Comparison of ENCODE assay signal across 9 cellular contexts in the genomic region with DNA sequence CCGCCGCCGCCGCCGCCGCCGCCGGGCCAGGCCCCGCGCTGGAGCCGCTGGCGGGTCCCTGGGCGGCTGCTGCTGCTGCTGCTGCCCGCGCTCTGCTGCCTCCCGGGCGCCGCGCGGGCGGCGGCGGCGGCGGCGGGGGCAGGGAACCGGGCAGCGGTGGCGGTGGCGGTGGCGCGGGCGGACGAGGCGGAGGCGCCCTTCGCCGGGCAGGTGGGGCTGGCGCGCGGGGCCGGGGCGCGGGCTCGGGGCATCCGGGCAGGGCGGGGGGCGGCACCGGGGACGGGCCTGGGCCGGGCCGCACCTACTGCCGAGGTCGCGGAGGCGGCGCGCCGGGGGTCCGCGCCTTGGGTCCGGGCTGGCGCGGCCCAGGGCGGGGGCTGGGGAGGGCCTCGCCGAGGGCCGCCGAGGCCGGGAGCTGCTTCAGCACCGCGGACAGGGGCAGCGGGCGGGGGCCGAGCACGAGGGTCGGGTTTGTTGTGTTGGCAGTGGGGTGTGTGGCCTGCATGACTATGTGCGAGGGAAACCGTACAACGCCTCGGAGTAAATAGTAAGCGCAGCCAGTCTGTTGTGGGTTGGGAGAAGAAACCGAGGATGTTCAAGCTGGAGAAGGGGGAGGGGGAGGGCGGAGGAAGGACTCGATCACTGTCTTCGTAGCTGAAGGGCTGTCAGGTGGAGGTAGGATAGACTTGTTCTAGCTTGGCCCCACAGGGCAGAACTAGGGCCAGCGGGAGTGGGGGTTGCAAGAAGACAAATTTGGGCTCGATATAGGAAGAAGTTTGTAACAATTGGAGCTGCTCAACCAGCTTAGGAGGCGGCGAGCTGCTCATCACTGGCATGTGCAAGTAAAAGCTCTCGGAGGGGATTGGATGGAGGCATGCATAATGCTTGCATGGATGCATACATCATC. TPM values are rescaled to one million over a fixed set of nuclear protein-coding genes. Genes with fewer than 3 reads are reported as not detected.
DNase-seq lines count a peak whose midpoint lies in the region; ATAC-seq, FAIRE-seq and TF ChIP-seq lines count a peak whose summit lies in the region.
"Had no signal": no experiment of that assay in that cellular context is flagged by ENCODE, and none has a peak within 500 bp of the region (broad histone marks: within the 10 kb centered on the region; RNA-seq: fewer than 3 reads in every experiment).

No MANE protein-coding gene starts in this region.

- WGBS in pancreas, 2 donors, result 6 to 16% methylated on average over 27 to 89 of the region's 91 CpGs
- WGBS in aorta, 2 donors, result 6 to 7% methylated on average over 65 to 91 of the region's 91 CpGs

- H3F3A ChIP-seq in PC-3 (ENCODE audit: low read length, unreplicated experiment), result no peaks in the 10 kb centered on the region

- no peak for TF ChIP-seq CTCF in PC-3 (conservative IDR thresholded peaks at IDR 0.05; ENCODE audit: low read depth, low read length)
- TF ChIP-seq CTCF in pancreas (IDR thresholded peaks at IDR 0.05), result no peak

- FAIRE-seq in pancreas (lab: Jason Lieb, UNC), result no peak

- CTCF ChIA-PET in PC-3 (lab: Charles Lee), result no interaction called here

- no TSS peak for BruUV-seq in PC-3 (replicated peaks; lab: Mats Ljungman, UMichigan)

- H4K20me1 ChIP-seq in PC-3 (ENCODE audit: low read length), result no peaks in the 10 kb centered on the region

- no peak overlapping the region for H3K27ac ChIP-seq in PC-3 (ENCODE audit: low read length)
- no peak overlapping the region for H3K27ac ChIP-seq in pancreas
- no peak overlapping the region for H3K27ac ChIP-seq in aorta (ENCODE audit: low read depth in 1 of 2, low read length in 2 of 2)
- H3K27ac ChIP-seq: C4-2B had no signal

- no peaks in the 10 kb centered on the region for H3K36me3 ChIP-seq in PC-3 (ENCODE audit: low read depth, low read length)
- no peaks in the 10 kb centered on the region for H3K36me3 ChIP-seq in pancreas
- H3K36me3 ChIP-seq in aorta (ENCODE audit: control insufficient read depth in 1 of 2, insufficient read depth in 2 of 2, low read length in 1 of 2), result no peaks in the 10 kb centered on the region

- no peak overlapping the region for H3K9ac ChIP-seq in PC-3 (ENCODE audit: low read length)

- peak; percentile 33 for DNase-seq in NCI-H1092 treated with DMSO at 0.1 percent for 48 hours (lab: John Stamatoyannopoulos, UW)
- no peak for DNase-seq in NCI-H1092 (lab: John Stamatoyannopoulos, UW)
- DNase-seq in PC-3, result peak; percentile 41
- peak; percentile 43 for DNase-seq in activated gamma-delta T cell treated with Interleukin-2 at 50 U/mL for 16 hours
- DNase-seq in germinal center (ENCODE audit: low spot score), result peak; percentile 41
- peak; percentile 24 to 79 (median 53) for DNase-seq in pancreas
- DNase-seq in aorta, result peak; percentile 64 to 87
- DNase-seq in MV-4-11 (lab: John Stamatoyannopoulos, UW), result no peak

- peaks cover 23% of the 10 kb centered on the region for H3K27me3 ChIP-seq in PC-3 (ENCODE audit: low read length)
- H3K27me3 ChIP-seq in pancreas, result no peaks in the 10 kb centered on the region
- H3K27me3 ChIP-seq in aorta (ENCODE audit: control insufficient read depth in 1 of 2, insufficient read depth in 2 of 2, low read length in 1 of 2), result no peaks in the 10 kb centered on the region

- no peak overlapping the region for H3K4me3 ChIP-seq in PC-3 (ENCODE audit: low read length)
- H3K4me3 ChIP-seq in pancreas, result peak overlapping the region in 2 of 4 donors; percentile 25 to 30
- H3K4me3 ChIP-seq in aorta (ENCODE audit: low read length in 2 of 2), result peak overlapping the region; percentile 57 to 80

- POLR2A ChIA-PET in PC-3 (lab: Charles Lee; ENCODE audit: unreplicated experiment), result interaction anchor here (0.6 kb wide), 1 partner anchor 42 kb away, joined by 4 read pairs; no protein-coding TSS in a partner anchor

- no peaks in the 10 kb centered on the region for H3K9me2 ChIP-seq in PC-3 (replicated peaks; ENCODE audit: low read length)

- no peaks in the 10 kb centered on the region for H3K9me3 ChIP-seq in PC-3 (ENCODE audit: low read length)
- H3K9me3 ChIP-seq in pancreas, result no peaks in the 10 kb centered on the region
- no peaks in the 10 kb centered on the region for H3K9me3 ChIP-seq in aorta (ENCODE audit: control insufficient read depth, low read length)

- H3K4me1 ChIP-seq in PC-3 (ENCODE audit: insufficient read depth, low read length) (no peaks in the 10 kb centered on the region), pancreas (no peaks in the 10 kb centered on the region), aorta (ENCODE audit: control insufficient read depth in 1 of 2, insufficient read depth in 2 of 2, low read length in 2 of 2) (no peaks in the 10 kb centered on the region)

- peak; percentile 77 for ATAC-seq in PC-3
- ATAC-seq in pancreas, result peak; percentile 83 to 97 (median 91)
- peak; percentile 77 for ATAC-seq in aorta (ENCODE audit: low FRiP score)

- intact Hi-C loops in PC-3 (cut with micrococcal nuclease) (no loop called here), pancreas (cut with DNase I) (no loop called here), aorta (cut with DNase I) (no loop called here)

- H3K79me2 ChIP-seq in PC-3 (ENCODE audit: low read length), result no peaks in the 10 kb centered on the region

- H2AFZ ChIP-seq in PC-3 (ENCODE audit: low read length), result no peak overlapping the region

- H3K4me2 ChIP-seq in PC-3 (ENCODE audit: low read length), result peak overlapping the region; percentile 66

RNA-seq across cellular contexts. Expression of a gene that starts 0.5 kb away (rescaled TPM):
- total RNA-seq in PC-3 (2014; rRNA removed) (0.52 and 0.91 TPM in 2 replicates), pancreas (1 to 10 TPM; 2.0 to 5.8 (median 3.8) TPM), aorta (1 to 10 TPM in 1 of 2 donors, under 1 TPM in 1; 0.52 to 1.2 TPM)
- polyA plus RNA-seq in pancreas (1 to 10 TPM; 6.5 to 7.3 TPM), aorta (under 1 TPM; 0.20 to 0.63 TPM)

RNA-seq across cellular contexts. Expression of a gene that starts 50.9 kb away (rescaled TPM):
- total RNA-seq in PC-3 (2014; rRNA removed), result 19.5 and 22.7 TPM in 2 replicates
- total RNA-seq in pancreas, result 10 to 100 TPM; 28.9 to 49.9 (median 44.4) TPM
- 10 to 100 TPM; 53.7 to 74.9 TPM for polyA plus RNA-seq in pancreas
- 10 to 100 TPM; 58.6 to 79.2 TPM for total RNA-seq in aorta
- 10 to 100 TPM; 50.8 to 61.4 TPM for polyA plus RNA-seq in aorta

RNA-seq across cellular contexts. Expression of a gene that starts 55.2 kb away (rescaled TPM):
- 45.4 and 55.7 TPM in 2 replicates for total RNA-seq in PC-3 (2014; rRNA removed)
- total RNA-seq in pancreas, result 10 to 100 TPM in 4 of 6 donors, 1 to 10 TPM in 2; 3.2 to 16.1 (median 10.8) TPM
- polyA plus RNA-seq in pancreas, result 10 to 100 TPM in 1 of 2 donors, 1 to 10 TPM in 1; 9.6 to 16.8 TPM
- total RNA-seq in aorta, result 100 to 1,000 TPM in 1 of 2 donors, 10 to 100 TPM in 1; 75.9 to 128 TPM
- 10 to 100 TPM; 45.0 to 80.5 TPM for polyA plus RNA-seq in aorta

RNA-seq across cellular contexts. Expression of a gene that starts 57.5 kb away (rescaled TPM):
- total RNA-seq in PC-3 (2014; rRNA removed) (292 and 294 TPM in 2 replicates), pancreas (10 to 100 TPM; 30.6 to 59.2 (median 45.5) TPM), aorta (10 to 100 TPM; 61.0 to 77.7 TPM)
- polyA plus RNA-seq in pancreas (10 to 100 TPM; 61.3 to 79.4 TPM), aorta (100 to 1,000 TPM in 1 of 2 donors, 10 to 100 TPM in 1; 78.1 to 147 TPM)

Comparison
In these comparisons a context has a peak if more than half of its experiments do, and no peak if none do; other contexts are left out.
1. DNase-seq: peak in NCI-H1092 treated with DMSO at 0.1 percent for 48 hours (single experiment), PC-3 (single experiment), activated gamma-delta T cell treated with Interleukin-2 at 50 U/mL for 16 hours (single experiment), germinal center (single experiment), pancreas (6 of 6) and aorta (2 of 2); none in NCI-H1092 (single experiment) and MV-4-11 (single experiment).
2. Peak in every context shown above with its lines, with median percentiles within 50 percentile points of each other: ATAC-seq.